In genomic region chr20:4170621-4171537, GRCh38 we compare ENCODE assay signal across 1 cellular context.
TF ChIP-seq lines count a peak whose summit lies in the region.

No MANE protein-coding gene starts in this region.

TF ChIP-seq in H1, 55 proteins besides CTCF, POLR2A, EP300 and RAD21:
- TF ChIP-seq EGR1 (IDR thresholded peaks at IDR 0.05; ENCODE audit: borderline replicate concordance, low read depth, low read length) (no peak), BRCA1 (IDR thresholded peaks at IDR 0.05; ENCODE audit: low read depth, low read length) (no peak), NANOG (IDR thresholded peaks at IDR 0.05; ENCODE audit: insufficient read depth, low read depth, low read length, poor library complexity, severe bottlenecking) (no peak), TAF1 (IDR thresholded peaks at IDR 0.05; ENCODE audit: low read depth, low read length) (no peak), SP2 (IDR thresholded peaks at IDR 0.05; ENCODE audit: low read length) (no peak), CEBPB (IDR thresholded peaks at IDR 0.05; ENCODE audit: low read depth, low read length) (no peak), USF2 (IDR thresholded peaks at IDR 0.05; ENCODE audit: low read length) (no peak), MAFK (IDR thresholded peaks at IDR 0.05; ENCODE audit: low read depth, low read length) (no peak), NRF1 (IDR thresholded peaks at IDR 0.05; ENCODE audit: low read depth, low read length) (no peak)
TF ChIP-seq in H1: peak in this region for 0.
